18 cellular contexts compared by ENCODE assay signal in the genomic region with DNA sequence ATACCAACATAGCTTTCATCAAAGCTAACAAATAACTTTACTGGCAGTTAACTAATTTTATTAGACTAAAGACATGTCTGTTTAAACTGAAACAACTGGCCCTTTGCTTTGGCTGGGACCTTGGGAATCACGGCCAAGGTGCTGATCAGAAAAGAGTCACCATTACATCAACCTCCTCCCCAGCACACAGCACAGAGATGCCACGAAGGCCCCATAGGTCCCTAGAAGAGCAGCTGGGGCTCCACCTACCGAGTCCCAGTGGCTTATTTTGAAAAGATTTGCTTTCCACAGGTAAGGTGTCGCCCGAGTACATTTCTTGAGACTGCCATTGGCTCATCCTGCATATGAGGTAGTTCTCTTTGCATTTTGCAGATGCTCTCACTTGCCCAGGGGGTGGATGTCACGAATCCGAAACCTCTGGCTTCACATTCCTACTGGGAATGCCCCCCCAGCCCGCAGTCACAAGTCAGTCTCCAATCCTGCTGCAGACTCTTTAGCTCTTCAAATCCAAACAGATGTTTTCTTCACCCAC. TPM values are rescaled to one million over a fixed set of nuclear protein-coding genes. Genes with fewer than 3 reads are reported as not detected.
A peak's percentile ranks its signal among the peaks of the same experiment; 100 is the strongest.
DNase-seq lines count a peak whose midpoint lies in the region; TF ChIP-seq lines count a peak whose summit lies in the region.
"Had no signal": no experiment of that assay in that cellular context is flagged by ENCODE, and none has a peak within 500 bp of the region (broad histone marks: within the 10 kb centered on the region; RNA-seq: fewer than 3 reads in every experiment).

No MANE protein-coding gene starts in this region.

- H3K9ac ChIP-seq in H9 (ENCODE audit: extremely low read depth, insufficient read length, low read length), result no peak overlapping the region
- H3K9ac ChIP-seq: GM23248, SK-N-SH had no signal

- H3K36me3 Mint-ChIP-seq in H9 (ENCODE audit: insufficient read depth in 1 of 3, low read depth in 3 of 3), result no peaks in the 10 kb centered on the region; a peak in 2 of 7 replicates

- H2BK12ac ChIP-seq in H9 (ENCODE audit: insufficient read length, low read depth, low read length), result no peak overlapping the region

- H3K27me3 Mint-ChIP-seq in H9 (ENCODE audit: low read depth), result no peaks in the 10 kb centered on the region

- H4K20me1 ChIP-seq in H9 (ENCODE audit: control insufficient read depth, insufficient read depth, insufficient read length), result no peaks in the 10 kb centered on the region

- no peak overlapping the region for H3K56ac ChIP-seq in H9 (ENCODE audit: insufficient read length, low read depth, low read length)

- peak; percentile 44 for DNase-seq in H9
- DNase-seq in LNCaP clone FGC (ENCODE audit: low read depth), result peak; percentile 78
- DNase-seq in RPMI8226, result peak; percentile 7
- DNase-seq in iPS-NIHi7 (ENCODE audit: extremely low spot score), result peak; percentile 20
- no peak for DNase-seq in esophagus muscularis mucosa (ENCODE audit: extremely low spot score)
- no peak for DNase-seq in NCI-H187 (lab: John Stamatoyannopoulos, UW)
- no peak for DNase-seq in substantia nigra (lab: John Stamatoyannopoulos, UW)
- no peak for DNase-seq in activated gamma-delta T cell treated with Interleukin-2 at 50 U/mL for 16 hours
- DNase-seq: CD4-positive, CD25-positive, alpha-beta regulatory T cell; DMS79; GM23248; NCI-H1092 treated with DMSO at 0.1 percent for 48 hours; NCI-H2081 treated with DMSO at 0.1 percent for 48 hours; SIG-M5; SK-N-SH had no signal

- H3K4me3 ChIP-seq in LNCaP clone FGC (ENCODE audit: low read depth, low read length), result no peak overlapping the region
- H3K4me3 ChIP-seq in esophagus muscularis mucosa, result no peak overlapping the region
- H3K4me3 ChIP-seq: GM23248 had no signal

- H2BK5ac ChIP-seq in H9 (ENCODE audit: insufficient read length, low read length), result no peak overlapping the region

- H3K9me3 Mint-ChIP-seq in H9, result no peaks in the 10 kb centered on the region
- H3K9me3 Mint-ChIP-seq: CD4-positive, CD25-positive, alpha-beta regulatory T cell had no signal

- H4K91ac ChIP-seq in H9 (ENCODE audit: insufficient read length, low read depth, low read length), result no peak overlapping the region

- H3K23me2 ChIP-seq in H9 (ENCODE audit: insufficient read length, low read depth, low read length, poor library complexity, severe bottlenecking), result no peaks in the 10 kb centered on the region

- no peak overlapping the region for H3K4me2 ChIP-seq in H9 (ENCODE audit: insufficient read depth, insufficient read length, low read length)
- H3K4me2 ChIP-seq: SK-N-SH had no signal

- H3K14ac ChIP-seq in H9 (ENCODE audit: insufficient read depth, low read length), result no peak overlapping the region

- no peak for TF ChIP-seq EP300 in esophagus muscularis mucosa (IDR thresholded peaks at IDR 0.05)

- intact Hi-C loops in esophagus muscularis mucosa (cut with DNase I), result no loop called here

- H3K23ac ChIP-seq in H9 (ENCODE audit: insufficient read length, low read depth, low read length), result no peak overlapping the region

- no peak overlapping the region for H2BK120ac ChIP-seq in H9 (ENCODE audit: low read depth, low read length, poor library complexity, severe bottlenecking)

- no peak overlapping the region for H2AK5ac ChIP-seq in H9 (ENCODE audit: insufficient read length, low read length)

- H3K9me3 ChIP-seq in H9 (ENCODE audit: control insufficient read depth, low read depth, low read length) (no peaks in the 10 kb centered on the region), esophagus muscularis mucosa (no peaks in the 10 kb centered on the region)
- H3K9me3 ChIP-seq: SK-N-SH had no signal

- H3K27ac ChIP-seq in H9 (ENCODE audit: insufficient read length, low read depth, low read length) (no peak overlapping the region), esophagus muscularis mucosa (replicated peaks in 1 of 4) (no peak overlapping the region), substantia nigra (ENCODE audit: low read depth, low read length, poor library complexity, severe bottlenecking) (no peak overlapping the region)
- H3K27ac ChIP-seq: GM23248, RWPE1 had no signal

- no peak for TF ChIP-seq POLR2A in esophagus muscularis mucosa (IDR thresholded peaks at IDR 0.05; ENCODE audit: low read depth)

- H3K36me3 ChIP-seq in esophagus muscularis mucosa, result peaks cover 0 to 54% (median 40%) of the 10 kb centered on the region in 4 donors

- no peaks in the 10 kb centered on the region; the same call in 1 of the 2 replicates for H3K4me1 ChIP-seq in H9 (ENCODE audit: insufficient read depth, low read length)
- peaks cover 0 to 4% (median 2%) of the 10 kb centered on the region in 4 donors for H3K4me1 ChIP-seq in esophagus muscularis mucosa

- no peak overlapping the region for H2BK15ac ChIP-seq in H9 (ENCODE audit: low read depth, low read length)

- no peaks in the 10 kb centered on the region for H3K79me2 ChIP-seq in H9 (ENCODE audit: insufficient read depth, low read length)

- no peaks in the 10 kb centered on the region for H3K79me1 ChIP-seq in H9 (ENCODE audit: insufficient read depth, low read depth, low read length, poor library complexity, severe bottlenecking)

- H4K5ac ChIP-seq in H9 (ENCODE audit: insufficient read length, low read depth, low read length), result no peak overlapping the region

- no CpG with 5 or more reads among the region's 8 CpGs for WGBS in H9 (ENCODE audit: extremely low coverage, insufficient read length, low lambda C conversion rate)
- 78% methylated on average over 8 of the region's 8 CpGs for WGBS in esophagus muscularis mucosa

- H3K4ac ChIP-seq in H9 (ENCODE audit: low read depth, low read length), result no peak overlapping the region

- no peak overlapping the region for H2BK20ac ChIP-seq in H9 (ENCODE audit: low read depth, low read length, poor library complexity, severe bottlenecking)

- H2AFZ ChIP-seq in H9 (ENCODE audit: low read length), result no peak overlapping the region
- H2AFZ ChIP-seq: GM23248 had no signal

- H3K4me1 Mint-ChIP-seq in H9, result peaks cover 18 to 21% of the 10 kb centered on the region in 2 experiments

- H4K8ac ChIP-seq in H9 (replicated peaks; ENCODE audit: insufficient read length, low read depth, low read length), result no peak overlapping the region

- peak overlapping the region in 2 of 3 experiments; percentile 47 to 60; a peak in 2 of 7 replicates for H3K27ac Mint-ChIP-seq in H9

- TF ChIP-seq CTCF in H9 (conservative IDR thresholded peaks at IDR 0.05) (no peak), LNCaP clone FGC (IDR thresholded peaks at IDR 0.05; ENCODE audit: control insufficient read depth, extremely low read depth, insufficient read depth) (0 out of 2 replicates have a peak, but pooled peaks have one; percentile 24), esophagus muscularis mucosa (IDR thresholded peaks at IDR 0.05) (no peak)

- no peak overlapping the region for H3K18ac ChIP-seq in H9 (ENCODE audit: insufficient read length, low read depth, low read length)

- H3K4me3 Mint-ChIP-seq in H9, result no peak overlapping the region
- H3K4me3 Mint-ChIP-seq: CD4-positive, CD25-positive, alpha-beta regulatory T cell had no signal

- H3T11ph ChIP-seq in H9 (ENCODE audit: low read length), result no peak overlapping the region

- H3K27me3 ChIP-seq in H9 (ENCODE audit: insufficient read depth, low read length), result no peaks in the 10 kb centered on the region
- no peaks in the 10 kb centered on the region for H3K27me3 ChIP-seq in esophagus muscularis mucosa

RNA-seq across cellular contexts. Expression of a gene that starts 18.8 kb away (rescaled TPM):
- not detected in 2 replicates for total RNA-seq in H9 (2021)
- under 1 TPM in 3 of 4 donors, not detected in 1; 0.83 to 0.98 (median 0.83) TPM for total RNA-seq in esophagus muscularis mucosa
- total RNA-seq: GM23248; NCI-H460; T-helper 2 cell treated with Interferon-gamma antibody and Interleukin-4, amounts not matched to agents 100 ng/mL and 5 ng/mL, for 36 hours had no signal

Comparison
In these comparisons a context has a peak if more than half of its experiments do, and no peak if none do; other contexts are left out.
1. DNase-seq: peak in H9 (single experiment), LNCaP clone FGC (single experiment), RPMI8226 (single experiment) and iPS-NIHi7 (single experiment); none in esophagus muscularis mucosa (single experiment), NCI-H187 (0 of 2), substantia nigra (0 of 49) and activated gamma-delta T cell treated with Interleukin-2 at 50 U/mL for 16 hours (single experiment).